ENCODE assay signal across 19 cellular contexts in genomic region chr6:5656226-5656625, GRCh38.
A peak's percentile ranks its signal among the peaks of the same experiment; 100 is the strongest.
DNase-seq lines count a peak whose midpoint lies in the region; ATAC-seq and TF ChIP-seq lines count a peak whose summit lies in the region.
"Had no signal": no experiment of that assay in that cellular context is flagged by ENCODE, and none has a peak within 500 bp of the region (broad histone marks: within the 10 kb centered on the region; RNA-seq: fewer than 3 reads in every experiment).

No MANE protein-coding gene starts in this region.

- peaks cover 9 to 44% (median 16%) of the 10 kb centered on the region in 3 donors for H3K36me3 Mint-ChIP-seq in immature natural killer cell

- no peak for TF ChIP-seq POLR2A in body of pancreas (IDR thresholded peaks at IDR 0.05)

- H3K36me3 ChIP-seq in lower lobe of right lung: no peaks in the 10 kb centered on the region
- H3K36me3 ChIP-seq in upper lobe of right lung: no peaks in the 10 kb centered on the region
- no peaks in the 10 kb centered on the region for H3K36me3 ChIP-seq in body of pancreas (replicated peaks in 1 of 2; ENCODE audit: insufficient read depth in 1 of 2, low read depth in 2 of 2)
- H3K36me3 ChIP-seq: SJCRH30 had no signal

- H3K4me3 ChIP-seq in lower lobe of right lung (no peak overlapping the region), upper lobe of right lung (no peak overlapping the region), body of pancreas (no peak overlapping the region)
- H3K4me3 ChIP-seq: SJCRH30 had no signal

- H3K27me3 ChIP-seq in lower lobe of right lung (ENCODE audit: low read depth) (no peaks in the 10 kb centered on the region), upper lobe of right lung (no peaks in the 10 kb centered on the region), body of pancreas (no peaks in the 10 kb centered on the region)
- H3K27me3 ChIP-seq: SJCRH30 had no signal

- no peak overlapping the region for H3K27ac Mint-ChIP-seq in immature natural killer cell
- H3K27ac Mint-ChIP-seq: CD8-positive, alpha-beta memory T cell had no signal

- H3K27ac ChIP-seq in lower lobe of right lung (no peak overlapping the region), upper lobe of right lung (no peak overlapping the region), body of pancreas (no peak overlapping the region)
- H3K27ac ChIP-seq: C4-2B, SJCRH30 had no signal

- peak; percentile 83 to 90 for ATAC-seq in lower lobe of right lung
- peak; percentile 84 for ATAC-seq in upper lobe of right lung
- ATAC-seq in body of pancreas: no peak

- no peaks in the 10 kb centered on the region for H3K4me1 Mint-ChIP-seq in immature natural killer cell

- DNase-seq in activated CD8-positive, alpha-beta memory T cell treated with anti-CD3 and anti-CD28 coated beads for 24 hours: peak; percentile 13
- no peak for DNase-seq in activated CD8-positive, alpha-beta memory T cell treated with anti-CD3 and anti-CD28 coated beads, Interleukin-2, amount 50 U/mL, for 48 hours
- DNase-seq in NCI-H2029 treated with DMSO at 0.1 percent for 48 hours (lab: John Stamatoyannopoulos, UW): peak; percentile 99
- DNase-seq in lower lobe of right lung: no peak
- DNase-seq in upper lobe of right lung: no peak
- no peak for DNase-seq in body of pancreas
- no peak for DNase-seq in immature natural killer cell
- DNase-seq in amygdala (lab: John Stamatoyannopoulos, UW): no peak
- DNase-seq: CD8-positive, alpha-beta memory T cell; DND-41; Karpas-422; NCI-H1436; NCI-H187 treated with DMSO at 0.1 percent for 48 hours; NCI-H2171; NCI-H524 treated with DMSO at 0.1 percent for 48 hours; NCI-H82; OCI-M1; SJCRH30 had no signal

- H3K27me3 Mint-ChIP-seq in immature natural killer cell (ENCODE audit: low read depth in 3 of 3): peaks cover 0 to 1% (median 0%) of the 10 kb centered on the region in 3 donors
- H3K27me3 Mint-ChIP-seq: CD8-positive, alpha-beta memory T cell had no signal

- no peaks in the 10 kb centered on the region for H3K9me3 Mint-ChIP-seq in immature natural killer cell
- H3K9me3 Mint-ChIP-seq: CD8-positive, alpha-beta memory T cell had no signal

- H3K4me3 Mint-ChIP-seq in immature natural killer cell: no peak overlapping the region
- H3K4me3 Mint-ChIP-seq: CD8-positive, alpha-beta memory T cell had no signal

- no peaks in the 10 kb centered on the region for H3K4me1 ChIP-seq in lower lobe of right lung
- H3K4me1 ChIP-seq in upper lobe of right lung: no peaks in the 10 kb centered on the region
- H3K4me1 ChIP-seq in body of pancreas: no peaks in the 10 kb centered on the region
- H3K4me1 ChIP-seq: SJCRH30 had no signal

- no peak for TF ChIP-seq CTCF in lower lobe of right lung (IDR thresholded peaks at IDR 0.05)
- no peak for TF ChIP-seq CTCF in upper lobe of right lung (IDR thresholded peaks at IDR 0.05)
- TF ChIP-seq CTCF in body of pancreas (IDR thresholded peaks at IDR 0.05): no peak

- intact Hi-C loops in lower lobe of right lung (cut with DNase I): no loop called here
- intact Hi-C loops in upper lobe of right lung (cut with DNase I): no loop called here
- intact Hi-C loops in body of pancreas (cut with DNase I): no loop called here

- 69 to 85% methylated on average over 3 of the region's 3 CpGs for WGBS in body of pancreas, 2 donors

- H3K9me3 ChIP-seq in lower lobe of right lung (no peaks in the 10 kb centered on the region), upper lobe of right lung (no peaks in the 10 kb centered on the region), body of pancreas (no peaks in the 10 kb centered on the region)
- H3K9me3 ChIP-seq: SJCRH30 had no signal

Comparison
In these comparisons a context has a peak if more than half of its experiments do, and no peak if none do; other contexts are left out.
1. DNase-seq: peak in activated CD8-positive, alpha-beta memory T cell treated with anti-CD3 and anti-CD28 coated beads for 24 hours (single experiment) and NCI-H2029 treated with DMSO at 0.1 percent for 48 hours (single experiment); none in activated CD8-positive, alpha-beta memory T cell treated with anti-CD3 and anti-CD28 coated beads, Interleukin-2, amount 50 U/mL, for 48 hours (single experiment), lower lobe of right lung (single experiment), upper lobe of right lung (single experiment), body of pancreas (0 of 4), immature natural killer cell (0 of 3) and amygdala (0 of 56).